Comparison of ENCODE assay signal across 8 cellular contexts in the genomic region with DNA sequence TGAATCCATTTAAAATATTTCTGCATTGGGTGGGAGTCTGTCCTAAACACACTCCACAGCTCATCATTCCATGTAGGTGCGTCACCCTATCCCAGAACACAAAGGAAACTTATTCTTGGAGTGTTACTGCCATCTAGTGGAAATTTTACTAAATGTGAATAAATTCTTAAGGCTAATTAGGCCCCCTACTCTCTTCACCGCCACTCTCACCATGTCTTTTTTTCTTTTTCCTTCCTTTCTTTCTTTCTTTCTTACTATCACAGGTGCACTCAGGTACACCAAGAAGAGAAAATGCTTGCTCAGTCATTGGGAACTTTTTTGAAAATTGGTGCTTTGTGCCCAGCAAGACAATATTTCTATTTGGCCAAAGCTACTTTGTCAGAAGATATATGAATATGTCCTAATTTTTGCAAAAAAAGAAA.
DNase-seq lines count a peak whose midpoint lies in the region; ATAC-seq, FAIRE-seq and TF ChIP-seq lines count a peak whose summit lies in the region.

No MANE protein-coding gene starts in this region.

- TF ChIP-seq CTCF in DND-41 (IDR thresholded peaks at IDR 0.05; ENCODE audit: borderline replicate concordance, extremely low read depth, low read length, poor library complexity, severe bottlenecking) = peak; percentile 63

- in situ Hi-C loops in T47D (cut with HindIII; ENCODE audit: low pct_unique_long_range_greater_than_20kb, low sequenced_read_pairs) = no loop called here

- no peaks in the 10 kb centered on the region for H3K27me3 ChIP-seq in DND-41 (ENCODE audit: insufficient read depth, low read length, poor library complexity)

- H3K9ac ChIP-seq in DND-41 (ENCODE audit: low read depth, low read length) = no peak overlapping the region

- ATAC-seq in DND-41 (ENCODE audit: insufficient read depth, low read depth) = peak; percentile 72
- ATAC-seq in HG02798 (IDR thresholded peaks at IDR 0.05; ENCODE audit: poor library complexity, unreplicated experiment) = peak; percentile 62

- H3K79me2 ChIP-seq in DND-41 (ENCODE audit: insufficient read depth, low read length) = no peaks in the 10 kb centered on the region

- H3K36me3 ChIP-seq in DND-41 (ENCODE audit: insufficient read depth, low read length) = no peaks in the 10 kb centered on the region

- FAIRE-seq in islet of Langerhans (lab: Jason Lieb, UNC) = peak; percentile 96

- no peak overlapping the region for H2AFZ ChIP-seq in DND-41 (ENCODE audit: low read depth, low read length)

- no peaks in the 10 kb centered on the region for H3K9me3 ChIP-seq in DND-41 (ENCODE audit: insufficient read depth, low read length, severe bottlenecking)

- no peak overlapping the region for H3K4me3 ChIP-seq in DND-41 (ENCODE audit: low read depth in 1 of 2, low read length in 2 of 2)

- H3K27ac ChIP-seq in DND-41 (ENCODE audit: low read length) = no peak overlapping the region

- DNase-seq in DND-41 (no peak), NCI-H526 (lab: John Stamatoyannopoulos, UW) (peak; percentile 31 to 80), T47D (ENCODE audit: low read depth in 1 of 2, low spot score in 1 of 2) (peak; percentile 23 to 78), superior temporal gyrus (ENCODE audit: extremely low spot score) (peak; percentile 95)
- no peak for DNase-seq in activated CD4-positive, alpha-beta T cell treated with anti-CD3 and anti-CD28 coated beads, Interleukin-2, amount 50 U/mL, for 1 hour
- no peak for DNase-seq in activated CD8-positive, alpha-beta memory T cell treated with anti-CD3 and anti-CD28 coated beads for 24 hours

- no peaks in the 10 kb centered on the region for H3K4me1 ChIP-seq in DND-41 (ENCODE audit: insufficient read depth, low read length)

- H4K20me1 ChIP-seq in DND-41 (ENCODE audit: insufficient read depth, low read length) = no peaks in the 10 kb centered on the region

- no peak overlapping the region for H3K4me2 ChIP-seq in DND-41 (ENCODE audit: insufficient read depth, low read length)

Comparison
In these comparisons a context has a peak if more than half of its experiments do, and no peak if none do; other contexts are left out.
1. DNase-seq: peak in NCI-H526 (2 of 2), T47D (2 of 2) and superior temporal gyrus (single experiment); none in DND-41 (single experiment), activated CD4-positive, alpha-beta T cell treated with anti-CD3 and anti-CD28 coated beads, Interleukin-2, amount 50 U/mL, for 1 hour (single experiment) and activated CD8-positive, alpha-beta memory T cell treated with anti-CD3 and anti-CD28 coated beads for 24 hours (single experiment).